Comparison of ENCODE assay signal across 1 cellular context in genomic region chr1:51570063-51570720, GRCh38.
TF ChIP-seq lines count a peak whose summit lies in the region.

No MANE protein-coding gene starts in this region.

TF ChIP-seq in GM12878, 131 proteins besides CTCF, POLR2A, EP300 and RAD21 (continued from another document):
- TF ChIP-seq, protein P1, sequence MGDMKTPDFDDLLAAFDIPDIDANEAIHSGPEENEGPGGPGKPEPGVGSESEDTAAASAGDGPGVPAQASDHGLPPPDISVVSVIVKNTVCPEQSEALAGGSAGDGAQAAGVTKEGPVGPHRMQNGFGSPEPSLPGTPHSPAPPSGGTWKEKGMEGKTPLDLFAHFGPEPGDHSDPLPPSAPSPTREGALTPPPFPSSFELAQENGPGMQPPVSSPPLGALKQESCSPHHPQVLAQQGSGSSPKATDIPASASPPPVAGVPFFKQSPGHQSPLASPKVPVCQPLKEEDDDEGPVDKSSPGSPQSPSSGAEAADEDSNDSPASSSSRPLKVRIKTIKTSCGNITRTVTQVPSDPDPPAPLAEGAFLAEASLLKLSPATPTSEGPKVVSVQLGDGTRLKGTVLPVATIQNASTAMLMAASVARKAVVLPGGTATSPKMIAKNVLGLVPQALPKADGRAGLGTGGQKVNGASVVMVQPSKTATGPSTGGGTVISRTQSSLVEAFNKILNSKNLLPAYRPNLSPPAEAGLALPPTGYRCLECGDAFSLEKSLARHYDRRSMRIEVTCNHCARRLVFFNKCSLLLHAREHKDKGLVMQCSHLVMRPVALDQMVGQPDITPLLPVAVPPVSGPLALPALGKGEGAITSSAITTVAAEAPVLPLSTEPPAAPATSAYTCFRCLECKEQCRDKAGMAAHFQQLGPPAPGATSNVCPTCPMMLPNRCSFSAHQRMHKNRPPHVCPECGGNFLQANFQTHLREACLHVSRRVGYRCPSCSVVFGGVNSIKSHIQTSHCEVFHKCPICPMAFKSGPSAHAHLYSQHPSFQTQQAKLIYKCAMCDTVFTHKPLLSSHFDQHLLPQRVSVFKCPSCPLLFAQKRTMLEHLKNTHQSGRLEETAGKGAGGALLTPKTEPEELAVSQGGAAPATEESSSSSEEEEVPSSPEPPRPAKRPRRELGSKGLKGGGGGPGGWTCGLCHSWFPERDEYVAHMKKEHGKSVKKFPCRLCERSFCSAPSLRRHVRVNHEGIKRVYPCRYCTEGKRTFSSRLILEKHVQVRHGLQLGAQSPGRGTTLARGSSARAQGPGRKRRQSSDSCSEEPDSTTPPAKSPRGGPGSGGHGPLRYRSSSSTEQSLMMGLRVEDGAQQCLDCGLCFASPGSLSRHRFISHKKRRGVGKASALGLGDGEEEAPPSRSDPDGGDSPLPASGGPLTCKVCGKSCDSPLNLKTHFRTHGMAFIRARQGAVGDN (IDR thresholded peaks at IDR 0.05): no peak
- TF ChIP-seq IKZF2 (IDR thresholded peaks at IDR 0.05): no peak
- TF ChIP-seq ETV6 (conservative IDR thresholded peaks at IDR 0.05 in 1 of 2, IDR thresholded peaks at IDR 0.05 in 1 of 2; ENCODE audit: borderline replicate concordance in 1 of 2, low read depth in 1 of 2): peak in 1 of 2 experiments; percentile 37; a peak in 1 of 4 replicates
- TF ChIP-seq ZBED1 (IDR thresholded peaks at IDR 0.05; ENCODE audit: borderline replicate concordance): no peak
- no peak for TF ChIP-seq ZZZ3 (IDR thresholded peaks at IDR 0.05; ENCODE audit: control insufficient read depth, insufficient read length, low read depth)
- TF ChIP-seq, protein P2, sequence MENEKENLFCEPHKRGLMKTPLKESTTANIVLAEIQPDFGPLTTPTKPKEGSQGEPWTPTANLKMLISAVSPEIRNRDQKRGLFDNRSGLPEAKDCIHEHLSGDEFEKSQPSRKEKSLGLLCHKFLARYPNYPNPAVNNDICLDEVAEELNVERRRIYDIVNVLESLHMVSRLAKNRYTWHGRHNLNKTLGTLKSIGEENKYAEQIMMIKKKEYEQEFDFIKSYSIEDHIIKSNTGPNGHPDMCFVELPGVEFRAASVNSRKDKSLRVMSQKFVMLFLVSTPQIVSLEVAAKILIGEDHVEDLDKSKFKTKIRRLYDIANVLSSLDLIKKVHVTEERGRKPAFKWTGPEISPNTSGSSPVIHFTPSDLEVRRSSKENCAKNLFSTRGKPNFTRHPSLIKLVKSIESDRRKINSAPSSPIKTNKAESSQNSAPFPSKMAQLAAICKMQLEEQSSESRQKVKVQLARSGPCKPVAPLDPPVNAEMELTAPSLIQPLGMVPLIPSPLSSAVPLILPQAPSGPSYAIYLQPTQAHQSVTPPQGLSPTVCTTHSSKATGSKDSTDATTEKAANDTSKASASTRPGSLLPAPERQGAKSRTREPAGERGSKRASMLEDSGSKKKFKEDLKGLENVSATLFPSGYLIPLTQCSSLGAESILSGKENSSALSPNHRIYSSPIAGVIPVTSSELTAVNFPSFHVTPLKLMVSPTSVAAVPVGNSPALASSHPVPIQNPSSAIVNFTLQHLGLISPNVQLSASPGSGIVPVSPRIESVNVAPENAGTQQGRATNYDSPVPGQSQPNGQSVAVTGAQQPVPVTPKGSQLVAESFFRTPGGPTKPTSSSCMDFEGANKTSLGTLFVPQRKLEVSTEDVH (IDR thresholded peaks at IDR 0.05; ENCODE audit: low read depth, partially characterized antibody): no peak
- no peak for TF ChIP-seq HDGF (IDR thresholded peaks at IDR 0.05)
- TF ChIP-seq ZNF24 (IDR thresholded peaks at IDR 0.05): no peak
- no peak for TF ChIP-seq RB1 (IDR thresholded peaks at IDR 0.05; ENCODE audit: borderline replicate concordance)
- no peak for TF ChIP-seq SMARCA5 (IDR thresholded peaks at IDR 0.05)
- no peak for TF ChIP-seq CEBPB (IDR thresholded peaks at IDR 0.05; ENCODE audit: borderline replicate concordance in 1 of 2, low read depth in 2 of 2, low read length in 2 of 2)
- no peak for TF ChIP-seq JUND (IDR thresholded peaks at IDR 0.05; ENCODE audit: low read depth, low read length)
- TF ChIP-seq BMI1 (IDR thresholded peaks at IDR 0.05; ENCODE audit: borderline replicate concordance): no peak
- TF ChIP-seq CUX1 (IDR thresholded peaks at IDR 0.05; ENCODE audit: insufficient replicate concordance, low read depth, low read length): peak; percentile 38
- TF ChIP-seq RFX5 (IDR thresholded peaks at IDR 0.05; ENCODE audit: low read depth, low read length): no peak
- TF ChIP-seq RUNX3 (IDR thresholded peaks at IDR 0.05; ENCODE audit: low read length): peak; percentile 86
- no peak for TF ChIP-seq PAX5 (IDR thresholded peaks at IDR 0.05; ENCODE audit: borderline replicate concordance, low read depth, low read length)
- TF ChIP-seq JUNB (IDR thresholded peaks at IDR 0.05): peak; percentile 46
- TF ChIP-seq MEF2A (IDR thresholded peaks at IDR 0.05; ENCODE audit: insufficient read depth, low read depth, low read length): peak; percentile 64; the same call in 1 of the 2 replicates
- 0 out of 2 replicates have a peak, but pooled peaks have one; percentile 49 for TF ChIP-seq ASH2L (IDR thresholded peaks at IDR 0.05; ENCODE audit: borderline replicate concordance, low read depth)
- no peak for TF ChIP-seq KDM1A (IDR thresholded peaks at IDR 0.05; ENCODE audit: borderline replicate concordance)
